8 cellular contexts compared by ENCODE assay signal in the genomic region with DNA sequence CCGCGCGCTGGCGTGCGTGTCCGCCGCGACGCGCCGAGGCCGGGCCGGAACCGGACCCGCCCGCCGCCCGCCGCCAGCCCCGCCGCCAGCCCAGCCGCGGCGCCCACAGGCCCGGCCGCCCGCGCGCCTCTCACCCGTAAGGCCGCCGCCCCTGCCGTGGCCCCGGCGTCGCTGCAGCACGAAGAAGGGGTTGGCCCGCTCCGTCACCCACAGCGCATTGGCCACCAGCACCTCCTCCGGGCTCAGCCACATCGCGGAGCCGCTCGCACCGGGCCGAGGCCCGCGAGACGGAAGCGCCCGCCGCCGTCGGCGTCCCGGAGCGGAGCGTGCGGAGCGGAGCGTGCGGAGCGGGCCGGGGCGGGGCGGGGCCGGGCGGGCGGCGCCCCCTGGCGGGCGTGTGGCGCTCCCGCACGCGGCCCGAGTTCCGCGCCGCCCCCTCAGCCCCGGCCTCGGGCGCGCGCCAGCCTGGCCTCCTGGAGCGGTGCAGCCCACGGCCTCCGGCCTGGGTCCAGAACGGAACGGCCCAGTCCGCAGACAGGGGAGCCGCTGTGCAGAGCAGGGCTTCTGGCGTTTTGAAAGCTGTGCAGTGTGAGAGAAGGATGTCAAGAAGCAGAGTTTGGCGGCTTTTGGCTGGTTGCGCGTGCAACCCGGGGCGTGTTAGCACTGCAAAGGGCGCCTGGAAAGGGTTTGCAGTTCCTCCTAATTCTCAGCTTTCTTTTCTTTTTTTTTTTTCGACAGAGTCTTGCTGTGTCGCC. TPM values are rescaled to one million over a fixed set of nuclear protein-coding genes. Genes with fewer than 3 reads are reported as not detected.
DNase-seq lines count a peak whose midpoint lies in the region; ATAC-seq and TF ChIP-seq lines count a peak whose summit lies in the region.

A gene (minus strand): TSS at position 328 of the 755 bp plus-strand sequence. CDS start 76 bp downstream, at position 252.

- H3K27me3 ChIP-seq in ACC112 (ENCODE audit: insufficient read depth, low read length) (no peaks in the 10 kb centered on the region), ectodermal cell (ENCODE audit: control insufficient read depth, insufficient read depth, low read length, poor library complexity, severe bottlenecking) (no peaks in the 10 kb centered on the region), lung (ENCODE audit: control insufficient read depth, insufficient read depth) (no peaks in the 10 kb centered on the region)

- H3K4me1 ChIP-seq in ACC112 (ENCODE audit: control insufficient read depth, insufficient read depth, low read length, unreplicated experiment), result peaks cover 6% of the 10 kb centered on the region
- peaks cover 9% of the 10 kb centered on the region for H3K4me1 ChIP-seq in ectodermal cell (ENCODE audit: control insufficient read depth, insufficient read depth, low read length)
- peaks cover 0 to 17% of the 10 kb centered on the region in 2 donors for H3K4me1 ChIP-seq in lung (ENCODE audit: control insufficient read depth in 2 of 2, insufficient read depth in 2 of 2, low read length in 2 of 2)

- H3K27ac Mint-ChIP-seq in activated CD8-positive, alpha-beta T cell treated with anti-CD3 and anti-CD28 coated beads, Interleukin-2, amount 10 ng/mL, durations not matched to agents 7 days and 5 days, result peak within 1 kb of the TSS; percentile 80

- peaks cover 17% of the 10 kb centered on the region for H3K4me1 Mint-ChIP-seq in activated CD8-positive, alpha-beta T cell treated with anti-CD3 and anti-CD28 coated beads, Interleukin-2, amount 10 ng/mL, durations not matched to agents 7 days and 5 days (ENCODE audit: low read depth)

- DNase-seq in NCI-H510A (lab: John Stamatoyannopoulos, UW) (peak; percentile 46), lung (ENCODE audit: low spot score) (peak; percentile 67)
- peak; percentile 63 for DNase-seq in activated CD8-positive, alpha-beta T cell treated with anti-CD3 and anti-CD28 coated beads, Interleukin-2, amount 10 ng/mL, durations not matched to agents 7 days and 5 days
- peak; percentile 16 to 54 (median 40) for DNase-seq in stimulated activated CD4-positive, alpha-beta T cell treated with anti-CD3 and anti-CD28 coated beads, TNF-alpha, amount 100 ng/mL, for 24 hours (ENCODE audit: low read depth in 3 of 3)

- no peaks in the 10 kb centered on the region for H3K27me3 Mint-ChIP-seq in activated CD8-positive, alpha-beta T cell treated with anti-CD3 and anti-CD28 coated beads, Interleukin-2, amount 10 ng/mL, durations not matched to agents 7 days and 5 days (ENCODE audit: low read depth)

- H3K36me3 Mint-ChIP-seq in activated CD8-positive, alpha-beta T cell treated with anti-CD3 and anti-CD28 coated beads, Interleukin-2, amount 10 ng/mL, durations not matched to agents 7 days and 5 days (ENCODE audit: low read depth), result peaks cover 18% of the 10 kb centered on the region

- WGBS in ectodermal cell, 2 experiments, result 5 to 6% methylated on average over 102 of the region's 102 CpGs
- WGBS in lung, 2 donors, result 1% methylated on average over 70 to 102 of the region's 102 CpGs

- ATAC-seq in GM18502 (IDR thresholded peaks at IDR 0.05; ENCODE audit: poor library complexity, unreplicated experiment), result peak; percentile 87
- peak; percentile 89 for ATAC-seq in HG02973 (IDR thresholded peaks at IDR 0.05; ENCODE audit: unreplicated experiment)
- peak; percentile 93 for ATAC-seq in activated CD8-positive, alpha-beta T cell treated with anti-CD3 and anti-CD28 coated beads, Interleukin-2, amount 10 ng/mL, durations not matched to agents 7 days and 5 days
- ATAC-seq in lung (ENCODE audit: insufficient read depth, low FRiP score), result peak; percentile 82

- H3K79me2 ChIP-seq in ACC112 (ENCODE audit: control insufficient read depth, insufficient read depth, low read length, unreplicated experiment), result peaks cover 32% of the 10 kb centered on the region

- POLR2A ChIA-PET in activated CD8-positive, alpha-beta T cell treated with anti-CD3 and anti-CD28 coated beads, Interleukin-2, amount 10 ng/mL, durations not matched to agents 7 days and 5 days (lab: Charles Lee), result interaction anchor here (0.8 to 1.1 kb wide), 2 partner anchors 71 to 284 kb away, joined by 3 read pairs; a partner anchor contains a TSS

- peak within 1 kb of the TSS; percentile 89 for H2AFZ ChIP-seq in ACC112 (ENCODE audit: low read length, unreplicated experiment)

- H3K4me3 ChIP-seq in ACC112 (ENCODE audit: low read depth, low read length) (peak within 1 kb of the TSS; percentile 94), ectodermal cell (ENCODE audit: insufficient read depth, low read depth, low read length) (peak within 1 kb of the TSS; percentile 67), lung (peak within 1 kb of the TSS; percentile 79)

- peak; percentile 11 for TF ChIP-seq CTCF in lung (IDR thresholded peaks at IDR 0.05; ENCODE audit: control extremely low read depth, extremely low read depth)

- H3K9me3 ChIP-seq in ectodermal cell (ENCODE audit: control insufficient read depth, low read length), result no peaks in the 10 kb centered on the region
- H3K9me3 ChIP-seq in lung (ENCODE audit: control insufficient read depth in 2 of 2, insufficient read depth in 1 of 2, low read length in 1 of 2), result no peaks in the 10 kb centered on the region

- no peaks in the 10 kb centered on the region for H3K9me3 Mint-ChIP-seq in activated CD8-positive, alpha-beta T cell treated with anti-CD3 and anti-CD28 coated beads, Interleukin-2, amount 10 ng/mL, durations not matched to agents 7 days and 5 days (ENCODE audit: insufficient read depth)

- H3K36me3 ChIP-seq in ACC112 (ENCODE audit: insufficient read depth, low read length) (peaks cover 11% of the 10 kb centered on the region; the same call in 1 of the 2 replicates), ectodermal cell (ENCODE audit: control insufficient read depth, insufficient read depth, low read length) (peaks cover 15% of the 10 kb centered on the region), lung (ENCODE audit: control insufficient read depth in 2 of 2, insufficient read depth in 2 of 2, low read length in 2 of 2) (peaks cover 0 to 11% of the 10 kb centered on the region in 2 donors)

- CTCF ChIA-PET in activated CD8-positive, alpha-beta T cell treated with anti-CD3 and anti-CD28 coated beads, Interleukin-2, amount 10 ng/mL, durations not matched to agents 7 days and 5 days (lab: Charles Lee), result interaction anchor here (0.6 to 1.9 kb wide), 9 partner anchors 8 to 184 kb away, joined by 3 to 13 read pairs (median 4); no protein-coding TSS in a partner anchor

- H3K27ac ChIP-seq in ACC112 (ENCODE audit: low read depth, low read length) (no peak within 1 kb of the TSS), ectodermal cell (ENCODE audit: insufficient read depth, low read depth, low read length, poor library complexity, severe bottlenecking) (no peak within 1 kb of the TSS), lung (ENCODE audit: low read depth in 1 of 2, low read length in 1 of 2) (peak within 1 kb of the TSS; percentile 85 to 95)

- peak within 1 kb of the TSS; percentile 85 for H3K4me3 Mint-ChIP-seq in activated CD8-positive, alpha-beta T cell treated with anti-CD3 and anti-CD28 coated beads, Interleukin-2, amount 10 ng/mL, durations not matched to agents 7 days and 5 days

RNA-seq across cellular contexts. Expression of the gene that starts here (rescaled TPM):
- total RNA-seq in activated CD8-positive, alpha-beta T cell treated with anti-CD3 and anti-CD28 coated beads, Interleukin-2, amount 10 ng/mL, durations not matched to agents 7 days and 5 days, result 10 to 100 TPM; 70.5 to 72.7 TPM
- polyA plus RNA-seq in ectodermal cell (2013, experiment 1 of 4), result 86.4 TPM
- 84.0 TPM for polyA plus RNA-seq in ectodermal cell (2013, experiment 2 of 4)
- polyA plus RNA-seq in ectodermal cell (2013, experiment 3 of 4), result 69.3 TPM
- 73.5 TPM for polyA plus RNA-seq in ectodermal cell (2013, experiment 4 of 4)
- 100 to 1,000 TPM in 1 of 2 donors, 10 to 100 TPM in 1; 68.3 to 129 TPM for total RNA-seq in lung
- 10 to 100 TPM; 55.9 to 64.8 TPM for polyA plus RNA-seq in lung

Comparison
In these comparisons a context has a peak if more than half of its experiments do, and no peak if none do; other contexts are left out.
1. H3K27ac ChIP-seq: peak in lung (2 of 2); none in ACC112 (single experiment) and ectodermal cell (single experiment).
2. Peak in every context shown above with its lines, with median percentiles within 50 percentile points of each other: H3K4me3 ChIP-seq, ATAC-seq and DNase-seq.